1 cellular context compared by ENCODE assay signal in genomic region chr1:206907304-206907991, GRCh38.
TF ChIP-seq lines count a peak whose summit lies in the region.

No MANE protein-coding gene starts in this region.

TF ChIP-seq in WTC11, 78 proteins besides CTCF, POLR2A, EP300 and RAD21 (continued from another document):
- TF ChIP-seq HMGXB4 (CRISPR knock-in tag; IDR thresholded peaks at IDR 0.05) (peak; percentile 14; the same call in 1 of the 2 replicates), ETV6 (CRISPR knock-in tag; IDR thresholded peaks at IDR 0.05) (0 out of 2 replicates have a peak, but pooled peaks have one; percentile 43)
